9 cellular contexts compared by ENCODE assay signal in genomic region chr19:33905473-33905936, GRCh38.
DNase-seq lines count a peak whose midpoint lies in the region; ATAC-seq and TF ChIP-seq lines count a peak whose summit lies in the region.
"Had no signal": no experiment of that assay in that cellular context is flagged by ENCODE, and none has a peak within 500 bp of the region (broad histone marks: within the 10 kb centered on the region; RNA-seq: fewer than 3 reads in every experiment).

No MANE protein-coding gene starts in this region.

- peak overlapping the region; percentile 52 for H3K4me3 ChIP-seq in epithelial cell of proximal tubule (ENCODE audit: low read depth, low read length)
- peak overlapping the region in 1 of 2 donors; percentile 27 for H3K4me3 ChIP-seq in muscle layer of colon (ENCODE audit: low read depth in 1 of 2, low read length in 2 of 2)

- peak overlapping the region; percentile 44 for H3K27ac ChIP-seq in muscle layer of colon (ENCODE audit: low read depth, low read length)
- H3K27ac ChIP-seq: HL-60 had no signal

- no peak for DNase-seq in stimulated activated naive CD8-positive, alpha-beta T cell treated with anti-CD3 and anti-CD28 coated beads, Interleukin-15, Interleukin-2, amounts not matched to agents 100 U/mL and 50 U/mL, for 24 hours
- DNase-seq in epithelial cell of proximal tubule (ENCODE audit: low read depth), result no peak
- no peak for DNase-seq in UCSD-AML1 (lab: John Stamatoyannopoulos, UW; ENCODE audit: unreplicated experiment)
- no peak for DNase-seq in NCI-H1436 (lab: John Stamatoyannopoulos, UW)

- no peak for TF ChIP-seq CTCF in epithelial cell of proximal tubule (conservative IDR thresholded peaks at IDR 0.05; ENCODE audit: low read depth, low read length)

- H3K27ac Mint-ChIP-seq in stimulated activated naive CD8-positive, alpha-beta T cell treated with anti-CD3 and anti-CD28 coated beads, Interleukin-15, Interleukin-2, amounts not matched to agents 100 ng/mL and 50 ng/mL, for 24 hours, result no peak overlapping the region

- peaks cover 0 to 26% of the 10 kb centered on the region in 2 donors for H3K27me3 ChIP-seq in muscle layer of colon (ENCODE audit: control insufficient read depth in 1 of 2, insufficient read depth in 2 of 2, low read length in 2 of 2)

- H3K36me3 Mint-ChIP-seq in stimulated activated naive CD8-positive, alpha-beta T cell treated with anti-CD3 and anti-CD28 coated beads, Interleukin-15, Interleukin-2, amounts not matched to agents 100 ng/mL and 50 ng/mL, for 24 hours (ENCODE audit: low read depth), result no peaks in the 10 kb centered on the region

- H3K27me3 Mint-ChIP-seq in stimulated activated naive CD8-positive, alpha-beta T cell treated with anti-CD3 and anti-CD28 coated beads, Interleukin-15, Interleukin-2, amounts not matched to agents 100 ng/mL and 50 ng/mL, for 24 hours, result peaks cover 63% of the 10 kb centered on the region

- peak overlapping the region; percentile 49 for H3K4me3 Mint-ChIP-seq in stimulated activated naive CD8-positive, alpha-beta T cell treated with anti-CD3 and anti-CD28 coated beads, Interleukin-15, Interleukin-2, amounts not matched to agents 100 ng/mL and 50 ng/mL, for 24 hours

- H3K36me3 ChIP-seq in muscle layer of colon (ENCODE audit: insufficient read depth, low read length), result no peaks in the 10 kb centered on the region

- no peaks in the 10 kb centered on the region for H3K9me3 Mint-ChIP-seq in stimulated activated naive CD8-positive, alpha-beta T cell treated with anti-CD3 and anti-CD28 coated beads, Interleukin-15, Interleukin-2, amounts not matched to agents 100 ng/mL and 50 ng/mL, for 24 hours

- ATAC-seq in stimulated activated naive CD8-positive, alpha-beta T cell treated with anti-CD3 and anti-CD28 coated beads, Interleukin-15, Interleukin-2, amounts not matched to agents 100 U/mL and 50 U/mL, for 24 hours, result no peak
- ATAC-seq in GM19351 (IDR thresholded peaks at IDR 0.05; ENCODE audit: unreplicated experiment) (no peak), HG02623 (IDR thresholded peaks at IDR 0.05; ENCODE audit: unreplicated experiment) (no peak)

- no peaks in the 10 kb centered on the region for H3K9me3 ChIP-seq in muscle layer of colon (ENCODE audit: low read length)

- no peak overlapping the region for H3K9ac ChIP-seq in muscle layer of colon (ENCODE audit: low read length)

- peaks cover 5% of the 10 kb centered on the region for H3K4me1 Mint-ChIP-seq in stimulated activated naive CD8-positive, alpha-beta T cell treated with anti-CD3 and anti-CD28 coated beads, Interleukin-15, Interleukin-2, amounts not matched to agents 100 ng/mL and 50 ng/mL, for 24 hours (ENCODE audit: low read depth)

- peaks cover 4% of the 10 kb centered on the region for H3K4me1 ChIP-seq in muscle layer of colon (ENCODE audit: insufficient read depth, low read length)
